In genomic region chr1:108194051-108194450, GRCh38 we compare ENCODE assay signal across 1 cellular context.
TF ChIP-seq lines count a peak whose summit lies in the region.

No MANE protein-coding gene starts in this region.

TF ChIP-seq in WTC11, 78 proteins besides CTCF, POLR2A, EP300 and RAD21 (continued from another document):
- TF ChIP-seq ZNF281 (CRISPR knock-in tag; IDR thresholded peaks at IDR 0.05) (no peak), GTF2I (CRISPR knock-in tag; conservative IDR thresholded peaks at IDR 0.05) (no peak)
